Comparison of ENCODE assay signal across 24 cellular contexts in the genomic region with DNA sequence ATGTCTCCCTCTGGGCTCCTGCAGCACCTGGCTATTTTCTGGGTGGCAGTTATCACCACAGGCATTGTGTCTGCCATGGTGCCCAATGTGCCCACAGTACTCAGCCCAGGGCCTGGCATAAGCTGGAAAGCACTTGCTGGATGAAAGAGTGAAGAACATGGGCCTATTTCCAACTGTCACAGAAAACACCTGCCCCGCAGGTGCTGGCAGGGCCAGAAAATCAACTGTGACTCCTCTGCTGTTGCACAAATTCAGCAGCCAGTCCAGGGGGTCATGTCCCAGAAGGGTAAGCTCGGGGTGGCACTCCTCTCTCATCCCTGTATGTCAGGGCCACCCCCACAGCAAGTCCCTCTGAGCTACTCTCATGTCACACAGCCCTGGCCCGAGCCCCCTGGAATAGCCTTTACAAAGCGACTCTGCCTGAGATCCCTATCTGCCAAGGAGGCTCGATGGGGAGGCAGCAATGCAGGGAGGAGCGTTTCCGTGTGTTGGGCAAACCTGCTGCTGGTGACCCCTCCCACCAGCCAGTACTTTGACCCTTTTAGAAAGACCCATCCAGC. TPM values are rescaled to one million over a fixed set of nuclear protein-coding genes. Genes with fewer than 3 reads are reported as not detected.
DNase-seq lines count a peak whose midpoint lies in the region; ATAC-seq and TF ChIP-seq lines count a peak whose summit lies in the region.
"Had no signal": no experiment of that assay in that cellular context is flagged by ENCODE, and none has a peak within 500 bp of the region (broad histone marks: within the 10 kb centered on the region; RNA-seq: fewer than 3 reads in every experiment).

No MANE protein-coding gene starts in this region.

- peak overlapping the region; percentile 93 for H3K4me2 ChIP-seq in BLaER1
- H3K4me2 ChIP-seq: A549 had no signal

- H3K4me1 Mint-ChIP-seq in activated T-helper 17 cell treated with anti-CD3 and anti-CD28 coated beads, Interleukin-2, amount 50 U/mL, for 72 hours, result no peaks in the 10 kb centered on the region

- H3K36me3 ChIP-seq in BLaER1, result peaks cover 13% of the 10 kb centered on the region; the same call in 1 of the 2 replicates
- H3K36me3 ChIP-seq in right lobe of liver, result peaks cover 0 to 45% (median 21%) of the 10 kb centered on the region in 4 donors
- no peaks in the 10 kb centered on the region for H3K36me3 ChIP-seq in left lung
- H3K36me3 ChIP-seq: BE2C, SJSA1 had no signal

- TF ChIP-seq CTCF in right lobe of liver (IDR thresholded peaks at IDR 0.05) (no peak), lower leg skin (IDR thresholded peaks at IDR 0.05) (no peak), left lung (IDR thresholded peaks at IDR 0.05) (no peak)

- no peaks in the 10 kb centered on the region for H3K9me3 Mint-ChIP-seq in activated T-helper 17 cell treated with anti-CD3 and anti-CD28 coated beads, Interleukin-2, amount 50 U/mL, for 72 hours
- H3K9me3 Mint-ChIP-seq: CD4-positive, alpha-beta T cell had no signal

- H3K4me3 ChIP-seq in BLaER1 (no peak overlapping the region), right lobe of liver (no peak overlapping the region), lower leg skin (ENCODE audit: low read depth, poor library complexity, severe bottlenecking) (no peak overlapping the region), left lung (no peak overlapping the region)
- H3K4me3 ChIP-seq: A549, K562, SJSA1 had no signal

- no peak for ATAC-seq in activated T-helper 17 cell treated with anti-CD3 and anti-CD28 coated beads, Interleukin-2, amount 50 U/mL, for 72 hours (replicated peaks)
- peak; percentile 26 to 59 (median 50) for ATAC-seq in right lobe of liver
- no peak for ATAC-seq in left lung
- no peak for ATAC-seq in HG02588 (IDR thresholded peaks at IDR 0.05; ENCODE audit: unreplicated experiment)
- ATAC-seq: A549, K562, Right ventricle myocardium inferior had no signal

- peak; percentile 38 for DNase-seq in HuH-7 (ENCODE audit: low spot score)
- peak; percentile 73 to 88 (median 81) for DNase-seq in right lobe of liver
- no peak for DNase-seq in lower leg skin (ENCODE audit: low spot score in 2 of 2)
- DNase-seq in left lung, result no peak
- DNase-seq in retina, result no peak
- DNase-seq: BE2C; CD4-positive, alpha-beta T cell; COR-L47; DND-41; GOT3; HCEC 1CT; MM.1S; NCI-H1048; NCI-H1436 treated with DMSO at 0.1 percent for 48 hours; NCI-H2171; NCI-H446; NCI-H526 had no signal

- H3K27ac ChIP-seq in BLaER1 (peak overlapping the region; percentile 98), right lobe of liver (peak overlapping the region in 2 of 3 donors; percentile 64 to 74), left lung (no peak overlapping the region)
- H3K27ac ChIP-seq: A549, SJSA1 had no signal

- no peak overlapping the region for H3K4me3 Mint-ChIP-seq in activated T-helper 17 cell treated with anti-CD3 and anti-CD28 coated beads, Interleukin-2, amount 50 U/mL, for 72 hours
- H3K4me3 Mint-ChIP-seq: CD4-positive, alpha-beta T cell had no signal

- H3K9me3 ChIP-seq in BLaER1, result no peaks in the 10 kb centered on the region
- no peaks in the 10 kb centered on the region for H3K9me3 ChIP-seq in right lobe of liver
- no peaks in the 10 kb centered on the region for H3K9me3 ChIP-seq in left lung
- H3K9me3 ChIP-seq: A549, BE2C, SJSA1 had no signal

- 20% methylated on average over 3 of the region's 7 CpGs for WGBS in right lobe of liver (ENCODE audit: insufficient coverage, low coverage, low lambda C conversion rate, missing lambda C conversion rate)
- WGBS in lower leg skin, 2 donors, result 78 to 80% methylated on average over 6 to 7 of the region's 7 CpGs

- no peaks in the 10 kb centered on the region for H3K27me3 Mint-ChIP-seq in activated T-helper 17 cell treated with anti-CD3 and anti-CD28 coated beads, Interleukin-2, amount 50 U/mL, for 72 hours
- H3K27me3 Mint-ChIP-seq: CD4-positive, alpha-beta T cell had no signal

- H3K4me1 ChIP-seq in BLaER1 (peaks cover 100% of the 10 kb centered on the region), right lobe of liver (peaks cover 0 to 37% (median 13%) of the 10 kb centered on the region in 4 donors), left lung (no peaks in the 10 kb centered on the region)
- H3K4me1 ChIP-seq: A549, BE2C, SJSA1 had no signal

- peak overlapping the region; percentile 42 for H3K27ac Mint-ChIP-seq in activated T-helper 17 cell treated with anti-CD3 and anti-CD28 coated beads, Interleukin-2, amount 50 U/mL, for 72 hours
- H3K27ac Mint-ChIP-seq: CD4-positive, alpha-beta T cell had no signal

- H3K9ac ChIP-seq in BLaER1, result no peak overlapping the region

- H3K36me3 Mint-ChIP-seq in activated T-helper 17 cell treated with anti-CD3 and anti-CD28 coated beads, Interleukin-2, amount 50 U/mL, for 72 hours (ENCODE audit: low read depth), result no peaks in the 10 kb centered on the region

- peak; percentile 56 for TF ChIP-seq POLR2A in right lobe of liver (IDR thresholded peaks at IDR 0.05)
- no peak for TF ChIP-seq POLR2A in lower leg skin (IDR thresholded peaks at IDR 0.05)

- H4K20me1 ChIP-seq in BLaER1, result no peaks in the 10 kb centered on the region

- H3K27me3 ChIP-seq in BLaER1 (no peaks in the 10 kb centered on the region), right lobe of liver (no peaks in the 10 kb centered on the region), left lung (no peaks in the 10 kb centered on the region)
- H3K27me3 ChIP-seq: BE2C, SJSA1 had no signal

- intact Hi-C loops in right lobe of liver (cut with DNase I) (no loop called here), lower leg skin (cut with DNase I; ENCODE audit: low total_unique reads) (no loop called here), left lung (cut with DNase I) (no loop called here)

RNA-seq across cellular contexts. Expression of a gene that starts 16.9 kb away (rescaled TPM):
- total RNA-seq in activated T-helper 17 cell treated with anti-CD3 and anti-CD28 coated beads, Interleukin-2, amount 50 U/mL, for 72 hours, result not detected
- total RNA-seq in right lobe of liver (1,000 to 10,000 TPM in 3 of 6 experiments, 100 to 1,000 TPM in 3; 742 to 1,822 (median 982) TPM), lower leg skin (10 to 100 TPM in 1 of 4 donors, 1 to 10 TPM in 1, under 1 TPM in 2; 0.17 to 19.3 (median 0.97) TPM), left lung (1 to 10 TPM; 1.5 to 3.6 TPM)
- total RNA-seq: CD4-positive, alpha-beta T cell had no signal

RNA-seq across cellular contexts. Expression of a gene that starts 18.9 kb away (rescaled TPM):
- 10 to 100 TPM in 1 of 2 donors, 1 to 10 TPM in 1; 5.5 to 12.8 TPM for total RNA-seq in activated T-helper 17 cell treated with anti-CD3 and anti-CD28 coated beads, Interleukin-2, amount 50 U/mL, for 72 hours
- 1,000 to 10,000 TPM; 1,573 to 4,137 (median 3,531) TPM for total RNA-seq in right lobe of liver
- 1 to 10 TPM in 3 of 4 donors, under 1 TPM in 1; 0.38 to 3.6 (median 2.5) TPM for total RNA-seq in lower leg skin
- 10 to 100 TPM; 10.1 to 10.2 TPM for total RNA-seq in left lung
- total RNA-seq: SJSA1 had no signal

RNA-seq across cellular contexts. Expression of a gene that starts 23.3 kb away (rescaled TPM):
- 1 to 10 TPM in 1 of 2 donors, not detected in 1; 2.8 TPM for total RNA-seq in activated T-helper 17 cell treated with anti-CD3 and anti-CD28 coated beads, Interleukin-2, amount 50 U/mL, for 72 hours
- total RNA-seq in right lobe of liver (1 to 10 TPM in 3 of 6 experiments, under 1 TPM in 1, not detected in 2; 0.59 to 9.9 (median 5.7) TPM), lower leg skin (10 to 100 TPM in 1 of 4 donors, 1 to 10 TPM in 3; 5.5 to 13.1 (median 7.9) TPM), left lung (1 to 10 TPM; 1.2 to 7.5 TPM)
- total RNA-seq: SJSA1 had no signal

RNA-seq across cellular contexts. Expression of a gene that starts 34.1 kb away (rescaled TPM):
- not detected for total RNA-seq in activated T-helper 17 cell treated with anti-CD3 and anti-CD28 coated beads, Interleukin-2, amount 50 U/mL, for 72 hours
- total RNA-seq in right lobe of liver, result 1,000 to 10,000 TPM in 4 of 6 experiments, 100 to 1,000 TPM in 2; 376 to 1,846 (median 1,201) TPM
- under 1 TPM in 1 of 4 donors, not detected in 3; 0.39 TPM for total RNA-seq in lower leg skin
- under 1 TPM in 1 of 2 donors, not detected in 1; 0.18 TPM for total RNA-seq in left lung
- total RNA-seq: CD4-positive, alpha-beta T cell; Right ventricle myocardium inferior; SJSA1 had no signal

RNA-seq across cellular contexts. Expression of a gene that starts 40.8 kb away (rescaled TPM):
- total RNA-seq in activated T-helper 17 cell treated with anti-CD3 and anti-CD28 coated beads, Interleukin-2, amount 50 U/mL, for 72 hours, result 10 to 100 TPM in 1 of 2 donors, 1 to 10 TPM in 1; 3.1 to 17.7 TPM
- total RNA-seq in right lobe of liver, result 10 to 100 TPM in 5 of 6 experiments, 1 to 10 TPM in 1; 7.3 to 18.9 (median 14.8) TPM
- total RNA-seq in lower leg skin, result 10 to 100 TPM in 2 of 4 donors, 1 to 10 TPM in 2; 9.2 to 15.9 (median 12.7) TPM
- 10 to 100 TPM; 23.6 to 29.0 TPM for total RNA-seq in left lung

Comparison
In these comparisons a context has a peak if more than half of its experiments do, and no peak if none do; other contexts are left out.
1. H3K27ac ChIP-seq: peak in BLaER1 (single experiment) and right lobe of liver (2 of 3); none in left lung (0 of 2).
2. DNase-seq: peak in HuH-7 (single experiment) and right lobe of liver (3 of 3); none in lower leg skin (0 of 2), left lung (0 of 2) and retina (single experiment).
3. ATAC-seq: peak in right lobe of liver (4 of 4); none in activated T-helper 17 cell treated with anti-CD3 and anti-CD28 coated beads, Interleukin-2, amount 50 U/mL, for 72 hours (single experiment), left lung (single experiment) and HG02588 (single experiment).
4. RNA of a gene that starts 16.9 kb away (total RNA-seq): 742 to 1,822 TPM in right lobe of liver; 1.5 to 3.6 TPM in left lung, 0.17 to 19.3 TPM in lower leg skin and not detected in activated T-helper 17 cell treated with anti-CD3 and anti-CD28 coated beads, Interleukin-2, amount 50 U/mL, for 72 hours; every median in the first group is over 10 times any median in the second.
5. RNA of a gene that starts 18.9 kb away (total RNA-seq): 1,573 to 4,137 TPM in right lobe of liver; 5.5 to 12.8 TPM in activated T-helper 17 cell treated with anti-CD3 and anti-CD28 coated beads, Interleukin-2, amount 50 U/mL, for 72 hours, 10.1 to 10.2 TPM in left lung and 0.38 to 3.6 TPM in lower leg skin; every median in the first group is over 100 times any median in the second.